Comparison of ENCODE assay signal across 8 cellular contexts in genomic region chr16:89320717-89321501, GRCh38.
DNase-seq lines count a peak whose midpoint lies in the region; ATAC-seq and TF ChIP-seq lines count a peak whose summit lies in the region.

No MANE protein-coding gene starts in this region.

- no peak for DNase-seq in GM12864 (ENCODE audit: low read depth)
- DNase-seq in NCI-H524 treated with DMSO at 0.1 percent for 48 hours (lab: John Stamatoyannopoulos, UW): peak; percentile 95
- no peak for DNase-seq in effector memory CD8-positive, alpha-beta T cell
- DNase-seq in natural killer cell: no peak
- DNase-seq in stimulated activated CD4-positive, alpha-beta T cell treated with anti-CD3 and anti-CD28 coated beads, Interleukin-4, amount 100 ng/mL, for 24 hours: no peak
- DNase-seq in epidermal melanocyte (ENCODE audit: insufficient read length, low spot score): no peak

- peak overlapping the region; percentile 77 to 81 for H3K4me3 Mint-ChIP-seq in effector memory CD8-positive, alpha-beta T cell
- peak overlapping the region; percentile 80 for H3K4me3 Mint-ChIP-seq in natural killer cell

- TF ChIP-seq CTCF in GM12864 (IDR thresholded peaks at IDR 0.05; ENCODE audit: low read depth, low read length, missing control alignments) (no peak), natural killer cell (IDR thresholded peaks at IDR 0.05) (no peak)

- peak overlapping the region; percentile 85 to 90 for H3K27ac Mint-ChIP-seq in effector memory CD8-positive, alpha-beta T cell
- peak overlapping the region; percentile 70 to 98 for H3K27ac Mint-ChIP-seq in natural killer cell

- peaks cover 85 to 86% of the 10 kb centered on the region in 2 donors for H3K4me1 Mint-ChIP-seq in effector memory CD8-positive, alpha-beta T cell (ENCODE audit: low read depth in 2 of 2)
- H3K4me1 Mint-ChIP-seq in natural killer cell: peaks cover 79 to 85% of the 10 kb centered on the region in 2 donors

- peaks cover 46% of the 10 kb centered on the region for H3K36me3 Mint-ChIP-seq in effector memory CD8-positive, alpha-beta T cell (ENCODE audit: insufficient read depth)
- no peaks in the 10 kb centered on the region for H3K36me3 Mint-ChIP-seq in natural killer cell

- ATAC-seq in effector memory CD8-positive, alpha-beta T cell (replicated peaks): no peak
- no peak for ATAC-seq in natural killer cell
- ATAC-seq in HG03108 (IDR thresholded peaks at IDR 0.05; ENCODE audit: unreplicated experiment): no peak
- no peak for ATAC-seq in HG03565 (IDR thresholded peaks at IDR 0.05; ENCODE audit: unreplicated experiment)

- intact Hi-C loops in natural killer cell (cut with micrococcal nuclease): no loop called here

- H3K27me3 Mint-ChIP-seq in effector memory CD8-positive, alpha-beta T cell: no peaks in the 10 kb centered on the region
- no peaks in the 10 kb centered on the region for H3K27me3 Mint-ChIP-seq in natural killer cell (ENCODE audit: low read depth in 2 of 2)

- H3K9me3 Mint-ChIP-seq in effector memory CD8-positive, alpha-beta T cell: no peaks in the 10 kb centered on the region
- no peaks in the 10 kb centered on the region for H3K9me3 Mint-ChIP-seq in natural killer cell

- H3K4me3 ChIP-seq in GM12864 (ENCODE audit: low read depth, low read length): peak overlapping the region; percentile 7
